8 cellular contexts compared by ENCODE assay signal in genomic region chr19:45782162-45782623, GRCh38. TPM values are rescaled to one million over a fixed set of nuclear protein-coding genes. Genes with fewer than 3 reads are reported as not detected.
DNase-seq lines count a peak whose midpoint lies in the region; ATAC-seq and TF ChIP-seq lines count a peak whose summit lies in the region.

A gene with protein sequence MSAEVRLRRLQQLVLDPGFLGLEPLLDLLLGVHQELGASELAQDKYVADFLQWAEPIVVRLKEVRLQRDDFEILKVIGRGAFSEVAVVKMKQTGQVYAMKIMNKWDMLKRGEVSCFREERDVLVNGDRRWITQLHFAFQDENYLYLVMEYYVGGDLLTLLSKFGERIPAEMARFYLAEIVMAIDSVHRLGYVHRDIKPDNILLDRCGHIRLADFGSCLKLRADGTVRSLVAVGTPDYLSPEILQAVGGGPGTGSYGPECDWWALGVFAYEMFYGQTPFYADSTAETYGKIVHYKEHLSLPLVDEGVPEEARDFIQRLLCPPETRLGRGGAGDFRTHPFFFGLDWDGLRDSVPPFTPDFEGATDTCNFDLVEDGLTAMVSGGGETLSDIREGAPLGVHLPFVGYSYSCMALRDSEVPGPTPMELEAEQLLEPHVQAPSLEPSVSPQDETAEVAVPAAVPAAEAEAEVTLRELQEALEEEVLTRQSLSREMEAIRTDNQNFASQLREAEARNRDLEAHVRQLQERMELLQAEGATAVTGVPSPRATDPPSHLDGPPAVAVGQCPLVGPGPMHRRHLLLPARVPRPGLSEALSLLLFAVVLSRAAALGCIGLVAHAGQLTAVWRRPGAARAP (minus strand): TSS chr19:45782490. CDS start chr19:45782352, 138 bp downstream.

- TF ChIP-seq POLR2A in transverse colon (IDR thresholded peaks at IDR 0.05), result no peak

- WGBS in transverse colon (ENCODE audit: low coverage in 1 of 2), 2 donors, result 10 to 34% methylated on average over 2 to 6 of the region's 18 CpGs

- peaks cover 12 to 55% (median 49%) of the 10 kb centered on the region in 4 donors for H3K4me1 ChIP-seq in transverse colon

- in situ Hi-C loops in transverse colon (cut with MboI; ENCODE audit: low pct_ligation_motif_present in 1 of 4, low pct_unique_long_range_greater_than_20kb in 1 of 4, low sequenced_read_pairs in 3 of 4), result no loop called here

- DNase-seq in activated CD4-positive, alpha-beta T cell treated with anti-CD3 and anti-CD28 coated beads, Interleukin-2, amount 10 ng/mL, durations not matched to agents 24 days and 14 days, result no peak
- DNase-seq in activated CD4-positive, alpha-beta T cell treated with anti-CD3 and anti-CD28 coated beads, Interleukin-2, amount 50 U/mL, for 4 hours, result no peak
- DNase-seq in cerebellum (ENCODE audit: low spot score) (no peak), mesenteric fat pad (ENCODE audit: low spot score) (no peak), transverse colon (no peak), Kasumi-1 (lab: John Stamatoyannopoulos, UW) (no peak), CD1c-positive myeloid dendritic cell (ENCODE audit: extremely low spot score) (no peak)

- peak within 1 kb of the TSS; percentile 81 to 97 (median 88) for H3K27ac ChIP-seq in transverse colon

- H3K9me3 ChIP-seq in transverse colon, result no peaks in the 10 kb centered on the region

- no peak within 1 kb of the TSS for H3K27ac Mint-ChIP-seq in activated CD4-positive, alpha-beta T cell treated with anti-CD3 and anti-CD28 coated beads, Interleukin-2, amount 10 ng/mL, durations not matched to agents 24 days and 14 days

- TF ChIP-seq EP300 in transverse colon (IDR thresholded peaks at IDR 0.05; ENCODE audit: low read depth), result no peak

- peaks cover 15% of the 10 kb centered on the region for H3K36me3 Mint-ChIP-seq in activated CD4-positive, alpha-beta T cell treated with anti-CD3 and anti-CD28 coated beads, Interleukin-2, amount 10 ng/mL, durations not matched to agents 24 days and 14 days (ENCODE audit: low read depth)

- peaks cover 15% of the 10 kb centered on the region for H3K4me1 Mint-ChIP-seq in activated CD4-positive, alpha-beta T cell treated with anti-CD3 and anti-CD28 coated beads, Interleukin-2, amount 10 ng/mL, durations not matched to agents 24 days and 14 days

- no peak within 1 kb of the TSS for H3K4me3 Mint-ChIP-seq in activated CD4-positive, alpha-beta T cell treated with anti-CD3 and anti-CD28 coated beads, Interleukin-2, amount 10 ng/mL, durations not matched to agents 24 days and 14 days

- TF ChIP-seq CTCF in transverse colon (IDR thresholded peaks at IDR 0.05), result no peak

- H3K27me3 ChIP-seq in transverse colon, result no peaks in the 10 kb centered on the region

- H3K36me3 ChIP-seq in transverse colon, result peaks cover 0 to 12% (median 4%) of the 10 kb centered on the region in 4 donors

- no peaks in the 10 kb centered on the region for H3K9me3 Mint-ChIP-seq in activated CD4-positive, alpha-beta T cell treated with anti-CD3 and anti-CD28 coated beads, Interleukin-2, amount 10 ng/mL, durations not matched to agents 24 days and 14 days

- H3K27me3 Mint-ChIP-seq in activated CD4-positive, alpha-beta T cell treated with anti-CD3 and anti-CD28 coated beads, Interleukin-2, amount 10 ng/mL, durations not matched to agents 24 days and 14 days, result peaks cover 29% of the 10 kb centered on the region

- H3K4me3 ChIP-seq in transverse colon, result peak within 1 kb of the TSS; percentile 38 to 56 (median 48)

- no peak for ATAC-seq in HG02973 (IDR thresholded peaks at IDR 0.05; ENCODE audit: unreplicated experiment)

- intact Hi-C loops in activated CD4-positive, alpha-beta T cell treated with anti-CD3 and anti-CD28 coated beads, Interleukin-2, amount 10 ng/mL, durations not matched to agents 24 days and 14 days (cut with micrococcal nuclease), result no loop called here
- intact Hi-C loops in transverse colon (cut with DNase I; ENCODE audit: low total_unique reads), result no loop called here

RNA-seq across cellular contexts. Expression of the gene that starts here (rescaled TPM):
- total RNA-seq in activated CD4-positive, alpha-beta T cell treated with anti-CD3 and anti-CD28 coated beads, Interleukin-2, amount 10 ng/mL, durations not matched to agents 24 days and 14 days, result 16.9 and 19.7 TPM in 2 replicates
- total RNA-seq in cerebellum, result 27.9 TPM
- total RNA-seq in mesenteric fat pad, result 37.5 TPM
- total RNA-seq in transverse colon, result 100 to 1,000 TPM in 2 of 4 donors, 10 to 100 TPM in 2; 19.1 to 237 (median 69.2) TPM
